In the genomic region with DNA sequence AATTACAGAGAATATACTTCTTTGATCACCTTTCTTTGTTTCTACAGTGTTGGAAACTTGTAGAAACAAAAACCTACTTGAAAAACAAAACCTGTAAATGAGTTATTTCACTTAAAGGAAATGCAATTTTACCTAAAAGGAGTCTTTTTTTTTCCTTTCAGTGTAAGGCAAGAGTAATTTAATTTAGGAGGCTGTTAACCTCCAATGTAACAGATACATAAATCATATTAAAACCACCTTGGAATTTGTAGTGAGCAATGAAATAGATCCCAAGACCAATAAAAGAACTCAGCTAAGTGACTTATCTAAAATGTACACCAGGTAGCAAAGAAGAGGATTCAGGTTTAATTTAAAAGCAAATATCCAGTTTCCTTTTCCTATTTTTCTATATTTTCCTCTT, we compare ENCODE assay signal across 1 cellular context.
TF ChIP-seq lines count a peak whose summit lies in the region.

No MANE protein-coding gene starts in this region.

TF ChIP-seq in GM23338, 12 proteins besides CTCF, POLR2A, EP300 and RAD21 (continued from another document):
- TF ChIP-seq, protein P1, sequence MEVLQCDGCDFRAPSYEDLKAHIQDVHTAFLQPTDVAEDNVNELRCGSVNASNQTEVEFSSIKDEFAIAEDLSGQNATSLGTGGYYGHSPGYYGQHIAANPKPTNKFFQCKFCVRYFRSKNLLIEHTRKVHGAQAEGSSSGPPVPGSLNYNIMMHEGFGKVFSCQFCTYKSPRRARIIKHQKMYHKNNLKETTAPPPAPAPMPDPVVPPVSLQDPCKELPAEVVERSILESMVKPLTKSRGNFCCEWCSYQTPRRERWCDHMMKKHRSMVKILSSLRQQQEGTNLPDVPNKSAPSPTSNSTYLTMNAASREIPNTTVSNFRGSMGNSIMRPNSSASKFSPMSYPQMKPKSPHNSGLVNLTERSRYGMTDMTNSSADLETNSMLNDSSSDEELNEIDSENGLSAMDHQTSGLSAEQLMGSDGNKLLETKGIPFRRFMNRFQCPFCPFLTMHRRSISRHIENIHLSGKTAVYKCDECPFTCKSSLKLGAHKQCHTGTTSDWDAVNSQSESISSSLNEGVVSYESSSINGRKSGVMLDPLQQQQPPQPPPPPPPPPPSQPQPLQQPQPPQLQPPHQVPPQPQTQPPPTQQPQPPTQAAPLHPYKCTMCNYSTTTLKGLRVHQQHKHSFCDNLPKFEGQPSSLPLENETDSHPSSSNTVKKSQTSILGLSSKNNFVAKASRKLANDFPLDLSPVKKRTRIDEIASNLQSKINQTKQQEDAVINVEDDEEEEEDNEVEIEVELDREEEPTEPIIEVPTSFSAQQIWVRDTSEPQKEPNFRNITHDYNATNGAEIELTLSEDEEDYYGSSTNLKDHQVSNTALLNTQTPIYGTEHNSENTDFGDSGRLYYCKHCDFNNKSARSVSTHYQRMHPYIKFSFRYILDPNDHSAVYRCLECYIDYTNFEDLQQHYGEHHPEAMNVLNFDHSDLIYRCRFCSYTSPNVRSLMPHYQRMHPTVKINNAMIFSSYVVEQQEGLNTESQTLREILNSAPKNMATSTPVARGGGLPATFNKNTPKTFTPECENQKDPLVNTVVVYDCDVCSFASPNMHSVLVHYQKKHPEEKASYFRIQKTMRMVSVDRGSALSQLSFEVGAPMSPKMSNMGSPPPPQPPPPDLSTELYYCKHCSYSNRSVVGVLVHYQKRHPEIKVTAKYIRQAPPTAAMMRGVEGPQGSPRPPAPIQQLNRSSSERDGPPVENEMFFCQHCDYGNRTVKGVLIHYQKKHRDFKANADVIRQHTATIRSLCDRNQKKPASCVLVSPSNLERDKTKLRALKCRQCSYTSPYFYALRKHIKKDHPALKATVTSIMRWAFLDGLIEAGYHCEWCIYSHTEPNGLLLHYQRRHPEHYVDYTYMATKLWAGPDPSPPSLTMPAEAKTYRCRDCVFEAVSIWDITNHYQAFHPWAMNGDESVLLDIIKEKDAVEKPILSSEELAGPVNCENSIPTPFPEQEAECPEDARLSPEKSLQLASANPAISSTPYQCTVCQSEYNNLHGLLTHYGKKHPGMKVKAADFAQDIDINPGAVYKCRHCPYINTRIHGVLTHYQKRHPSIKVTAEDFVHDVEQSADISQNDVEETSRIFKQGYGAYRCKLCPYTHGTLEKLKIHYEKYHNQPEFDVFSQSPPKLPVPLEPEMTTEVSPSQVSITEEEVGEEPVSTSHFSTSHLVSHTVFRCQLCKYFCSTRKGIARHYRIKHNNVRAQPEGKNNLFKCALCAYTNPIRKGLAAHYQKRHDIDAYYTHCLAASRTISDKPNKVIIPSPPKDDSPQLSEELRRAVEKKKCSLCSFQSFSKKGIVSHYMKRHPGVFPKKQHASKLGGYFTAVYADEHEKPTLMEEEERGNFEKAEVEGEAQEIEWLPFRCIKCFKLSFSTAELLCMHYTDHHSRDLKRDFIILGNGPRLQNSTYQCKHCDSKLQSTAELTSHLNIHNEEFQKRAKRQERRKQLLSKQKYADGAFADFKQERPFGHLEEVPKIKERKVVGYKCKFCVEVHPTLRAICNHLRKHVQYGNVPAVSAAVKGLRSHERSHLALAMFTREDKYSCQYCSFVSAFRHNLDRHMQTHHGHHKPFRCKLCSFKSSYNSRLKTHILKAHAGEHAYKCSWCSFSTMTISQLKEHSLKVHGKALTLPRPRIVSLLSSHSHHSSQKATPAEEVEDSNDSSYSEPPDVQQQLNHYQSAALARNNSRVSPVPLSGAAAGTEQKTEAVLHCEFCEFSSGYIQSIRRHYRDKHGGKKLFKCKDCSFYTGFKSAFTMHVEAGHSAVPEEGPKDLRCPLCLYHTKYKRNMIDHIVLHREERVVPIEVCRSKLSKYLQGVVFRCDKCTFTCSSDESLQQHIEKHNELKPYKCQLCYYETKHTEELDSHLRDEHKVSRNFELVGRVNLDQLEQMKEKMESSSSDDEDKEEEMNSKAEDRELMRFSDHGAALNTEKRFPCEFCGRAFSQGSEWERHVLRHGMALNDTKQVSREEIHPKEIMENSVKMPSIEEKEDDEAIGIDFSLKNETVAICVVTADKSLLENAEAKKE (CRISPR knock-in tag; IDR thresholded peaks at IDR 0.05): no peak
- no peak for TF ChIP-seq CREB1 (CRISPR knock-in tag; IDR thresholded peaks at IDR 0.05; ENCODE audit: low read depth)
